In the genomic region with DNA sequence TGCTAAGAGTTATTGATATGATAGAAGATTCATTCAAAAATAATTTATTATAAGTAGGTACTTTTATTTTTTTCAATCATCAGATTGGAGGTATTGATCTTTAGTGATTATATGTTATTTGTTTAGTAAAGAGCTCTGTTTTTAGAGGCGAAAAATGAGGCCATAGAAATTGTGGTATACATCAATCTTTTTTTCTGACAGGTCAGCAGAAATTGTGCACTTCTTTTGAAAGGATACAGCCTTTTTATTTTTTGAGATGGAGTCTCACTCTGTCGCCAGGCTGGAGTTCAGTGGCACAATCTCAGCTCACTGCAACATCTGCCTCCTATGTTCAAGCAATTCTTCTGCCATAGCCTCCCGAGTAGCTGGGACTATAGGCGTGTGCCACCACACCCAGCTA, we compare ENCODE assay signal across 2 cellular contexts.
A peak's percentile ranks its signal among the peaks of the same experiment; 100 is the strongest.
TF ChIP-seq lines count a peak whose summit lies in the region.

No MANE protein-coding gene starts in this region.

TF ChIP-seq in HepG2, 621 proteins besides CTCF, POLR2A, EP300 and RAD21 (continued from another document):
- TF ChIP-seq, protein P1, sequence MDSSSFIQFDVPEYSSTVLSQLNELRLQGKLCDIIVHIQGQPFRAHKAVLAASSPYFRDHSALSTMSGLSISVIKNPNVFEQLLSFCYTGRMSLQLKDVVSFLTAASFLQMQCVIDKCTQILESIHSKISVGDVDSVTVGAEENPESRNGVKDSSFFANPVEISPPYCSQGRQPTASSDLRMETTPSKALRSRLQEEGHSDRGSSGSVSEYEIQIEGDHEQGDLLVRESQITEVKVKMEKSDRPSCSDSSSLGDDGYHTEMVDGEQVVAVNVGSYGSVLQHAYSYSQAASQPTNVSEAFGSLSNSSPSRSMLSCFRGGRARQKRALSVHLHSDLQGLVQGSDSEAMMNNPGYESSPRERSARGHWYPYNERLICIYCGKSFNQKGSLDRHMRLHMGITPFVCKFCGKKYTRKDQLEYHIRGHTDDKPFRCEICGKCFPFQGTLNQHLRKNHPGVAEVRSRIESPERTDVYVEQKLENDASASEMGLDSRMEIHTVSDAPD (CRISPR knock-in tag; IDR thresholded peaks at IDR 0.05) = no peak
- TF ChIP-seq ZNF383 (CRISPR knock-in tag; IDR thresholded peaks at IDR 0.05; ENCODE audit: borderline replicate concordance) (no peak), MAFF (IDR thresholded peaks at IDR 0.05; ENCODE audit: low read depth, low read length) (peak; percentile 84)

TF ChIP-seq in K562, 482 proteins besides CTCF, POLR2A, EP300 and RAD21 (continued from another document):
- TF ChIP-seq GABPB1 (CRISPR knock-in tag; IDR thresholded peaks at IDR 0.05) = no peak
- TF ChIP-seq MAFK (IDR thresholded peaks at IDR 0.05; ENCODE audit: low read length) = peak; percentile 65
- TF ChIP-seq MAFF (IDR thresholded peaks at IDR 0.05; ENCODE audit: low read length) = peak; percentile 69
- TF ChIP-seq MEIS2 (IDR thresholded peaks at IDR 0.05; ENCODE audit: partially characterized antibody) = peak; percentile 42
- peak; percentile 24; the same call in 1 of the 2 replicates for TF ChIP-seq PKNOX1 (IDR thresholded peaks at IDR 0.05)
- TF ChIP-seq MAFG (tag; conservative IDR thresholded peaks at IDR 0.05) = peak; percentile 78
- TF ChIP-seq, protein P2, sequence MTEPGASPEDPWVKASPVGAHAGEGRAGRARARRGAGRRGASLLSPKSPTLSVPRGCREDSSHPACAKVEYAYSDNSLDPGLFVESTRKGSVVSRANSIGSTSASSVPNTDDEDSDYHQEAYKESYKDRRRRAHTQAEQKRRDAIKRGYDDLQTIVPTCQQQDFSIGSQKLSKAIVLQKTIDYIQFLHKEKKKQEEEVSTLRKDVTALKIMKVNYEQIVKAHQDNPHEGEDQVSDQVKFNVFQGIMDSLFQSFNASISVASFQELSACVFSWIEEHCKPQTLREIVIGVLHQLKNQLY (CRISPR knock-in tag; conservative IDR thresholded peaks at IDR 0.05) = no peak
TF ChIP-seq in K562: peak in this region for 7.
